ENCODE assay signal across 8 cellular contexts in the genomic region with DNA sequence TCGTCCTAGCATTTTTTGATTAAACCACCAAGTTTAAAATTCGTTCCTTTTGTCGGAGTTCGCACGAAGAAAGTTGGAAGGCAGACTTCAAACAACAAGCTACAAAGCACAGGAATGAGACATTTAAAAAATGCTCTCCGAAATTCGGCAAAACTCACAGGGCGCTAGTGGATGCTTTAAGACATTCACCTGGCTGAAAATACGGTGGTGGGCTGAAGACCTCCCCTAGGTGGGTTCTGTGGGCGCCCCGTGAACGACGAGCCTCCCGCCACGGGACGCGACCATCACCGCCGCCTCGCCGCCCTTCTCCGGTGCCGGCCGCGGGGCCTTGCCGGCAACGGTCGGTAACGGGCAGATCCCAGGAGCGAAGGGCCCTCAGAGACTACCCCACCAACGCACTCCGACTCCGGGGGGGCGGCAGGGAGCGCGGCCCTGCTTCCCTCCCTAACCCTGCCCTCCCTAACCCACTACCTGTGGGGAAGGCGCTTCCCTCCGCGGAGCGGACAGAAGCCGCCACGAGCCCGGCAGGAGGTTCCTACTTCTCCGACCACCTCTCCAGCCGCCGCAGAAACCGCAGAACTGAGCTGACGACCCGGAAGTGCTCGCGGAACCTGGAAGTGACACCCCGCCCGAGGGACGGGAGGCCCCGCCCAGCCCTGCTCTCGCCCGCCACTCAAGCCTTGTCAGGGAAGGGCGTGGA. TPM values are rescaled to one million over a fixed set of nuclear protein-coding genes. Genes with fewer than 3 reads are reported as not detected.
DNase-seq lines count a peak whose midpoint lies in the region; ATAC-seq and TF ChIP-seq lines count a peak whose summit lies in the region.

A gene with protein sequence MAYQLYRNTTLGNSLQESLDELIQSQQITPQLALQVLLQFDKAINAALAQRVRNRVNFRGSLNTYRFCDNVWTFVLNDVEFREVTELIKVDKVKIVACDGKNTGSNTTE (minus strand): TSS at position 581 of the 700 bp plus-strand sequence. CDS start 5,238 bp downstream, outside the sequence.

- TF ChIP-seq CTCF in BJ (IDR thresholded peaks at IDR 0.05; ENCODE audit: insufficient read depth, low read depth, low read length): no peak

- peak within 1 kb of the TSS; percentile 19 for H3K27ac ChIP-seq in cingulate gyrus (ENCODE audit: low read depth, low read length)

- DNase-seq in BJ (ENCODE audit: low read depth) (peak; percentile 73), NCI-H526 (lab: John Stamatoyannopoulos, UW) (peak; percentile 93 to 98), kidney glomerular epithelial cell (lab: John Stamatoyannopoulos, UW) (peak; percentile 68)
- peak; percentile 96 for DNase-seq in activated CD4-positive, alpha-beta T cell treated with anti-CD3 and anti-CD28 coated beads for 48 hours
- peak; percentile 89 to 93 for DNase-seq in stimulated activated CD4-positive, alpha-beta T cell treated with anti-CD3 and anti-CD28 coated beads, Interleukin-15, amount 100 ng/mL, for 48 hours (ENCODE audit: low read depth in 2 of 2)

- CTCF ChIA-PET in BJ (lab: Yijun Ruan, JAX): interaction anchor here (0.6 to 2.1 kb wide), 2 partner anchors 125 to 740 kb away, joined by 3 to 7 read pairs; no protein-coding TSS in a partner anchor

- peak within 1 kb of the TSS; percentile 92 for H3K4me3 ChIP-seq in BJ (ENCODE audit: low read depth, low read length)

- ATAC-seq in GM19328 (IDR thresholded peaks at IDR 0.05; ENCODE audit: unreplicated experiment) (peak; percentile 99), HG03469 (IDR thresholded peaks at IDR 0.05; ENCODE audit: unreplicated experiment) (peak; percentile 92)

- no peaks in the 10 kb centered on the region for H3K27me3 ChIP-seq in BJ (ENCODE audit: control insufficient read depth, insufficient read depth, low read length)

- POLR2A ChIA-PET in BJ (lab: Charles Lee): interaction anchor here (0.5 to 1.0 kb wide), 4 partner anchors 10 to 1230 kb away, joined by 3 to 4 read pairs (median 3); no protein-coding TSS in a partner anchor

- H3K36me3 ChIP-seq in BJ (ENCODE audit: control insufficient read depth, insufficient read depth, low read length): peaks cover 3% of the 10 kb centered on the region; the same call in 1 of the 2 replicates

RNA-seq across cellular contexts. Expression of the gene that starts here (rescaled TPM):
- polyA plus RNA-seq in BJ (2011; rRNA removed): 10.8 and 30.3 TPM in 2 replicates
- polyA minus RNA-seq in BJ (2011; rRNA and poly(A)+ RNA removed): 5.0 and 6.2 TPM in 2 replicates

Comparison
In these comparisons a context has a peak if more than half of its experiments do, and no peak if none do; other contexts are left out.
1. Peak in every context shown above with its lines: DNase-seq, ATAC-seq, H3K4me3 ChIP-seq and H3K27ac ChIP-seq.